Comparison of ENCODE assay signal across 10 cellular contexts in the genomic region with DNA sequence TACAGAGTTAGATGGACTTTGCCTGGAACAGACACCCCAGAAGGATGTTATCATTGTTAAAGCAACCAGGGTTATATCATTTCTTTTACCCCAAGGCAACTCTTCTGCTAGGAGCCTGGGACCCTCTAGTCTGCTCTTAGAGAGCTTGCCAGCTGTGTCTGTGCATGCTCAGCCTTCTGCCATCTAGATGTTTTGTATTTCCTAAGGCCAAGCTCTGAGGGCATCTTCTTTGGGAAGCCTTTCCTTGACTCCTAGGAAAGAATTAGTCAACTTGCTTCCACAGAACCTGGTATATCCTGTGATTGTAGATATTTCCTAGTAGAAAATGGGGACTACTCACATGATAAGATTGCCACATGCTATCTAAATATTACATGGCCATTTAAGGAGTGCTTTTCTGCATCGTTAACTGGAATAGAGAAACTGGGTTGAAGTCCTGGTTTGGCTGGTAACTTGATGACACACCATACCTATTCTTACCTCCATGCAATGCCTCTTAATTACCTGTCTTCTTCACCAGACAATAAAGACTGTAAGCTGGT.
DNase-seq lines count a peak whose midpoint lies in the region; ATAC-seq and TF ChIP-seq lines count a peak whose summit lies in the region.
"Had no signal": no experiment of that assay in that cellular context is flagged by ENCODE, and none has a peak within 500 bp of the region (broad histone marks: within the 10 kb centered on the region; RNA-seq: fewer than 3 reads in every experiment).

No MANE protein-coding gene starts in this region.

- no peaks in the 10 kb centered on the region for H3K27me3 ChIP-seq in CD4-positive, alpha-beta memory T cell (ENCODE audit: insufficient read depth, low read length)
- H3K27me3 ChIP-seq in mammary epithelial cell (ENCODE audit: insufficient read depth, low read length): no peaks in the 10 kb centered on the region

- CTCF ChIA-PET in CD4-positive, alpha-beta memory T cell (lab: Charles Lee; ENCODE audit: partially characterized antibody): interaction anchor here (0.8 to 8.3 kb wide), 25 partner anchors 10 to 137 kb away, joined by 3 to 179 read pairs (median 6); partner anchors contain the start of genes RHOG and STIM1
- CTCF ChIA-PET in mammary epithelial cell (lab: Charles Lee; ENCODE audit: low non-redundant PET): no interaction called here

- peak in 1 of 5 donors; percentile 8 for DNase-seq in CD4-positive, alpha-beta memory T cell
- no peak for DNase-seq in Jurkat, Clone E6-1 (ENCODE audit: low read depth, low spot score)
- DNase-seq in mammary epithelial cell: peak; percentile 18
- no peak for DNase-seq in natural killer cell
- DNase-seq in midbrain (lab: John Stamatoyannopoulos, UW): no peak
- DNase-seq in NCI-H2227 (lab: John Stamatoyannopoulos, UW; ENCODE audit: unreplicated experiment): no peak
- DNase-seq: NCI-H524 treated with DMSO at 0.1 percent for 48 hours, T-helper 9 cell had no signal

- ATAC-seq in natural killer cell (peak in 1 of 3 donors; percentile 2), GM21367 (IDR thresholded peaks at IDR 0.05; ENCODE audit: unreplicated experiment) (no peak), GM19035 (IDR thresholded peaks at IDR 0.05; ENCODE audit: unreplicated experiment) (no peak)

- dilution Hi-C loops in mammary epithelial cell (cut with HindIII; ENCODE audit: low sequenced_read_pairs): no loop called here

- TF ChIP-seq CTCF in mammary epithelial cell (conservative IDR thresholded peaks at IDR 0.05 in 1 of 2, IDR thresholded peaks at IDR 0.05 in 1 of 2; ENCODE audit: extremely low read depth in 1 of 2, insufficient read depth in 1 of 2, low read depth in 1 of 2, low read length in 2 of 2): no peak
- TF ChIP-seq CTCF in natural killer cell (IDR thresholded peaks at IDR 0.05): no peak

- H3K4me3 Mint-ChIP-seq in CD4-positive, alpha-beta memory T cell: peak overlapping the region in 7 of 8 donors; percentile 19 to 73 (median 56)
- peak overlapping the region; percentile 75 for H3K4me3 Mint-ChIP-seq in natural killer cell

- intact Hi-C loops in CD4-positive, alpha-beta memory T cell (cut with micrococcal nuclease): loop anchor here (1.0 to 10.0 kb wide), 4 partner anchors 16 to 129 kb away; no protein-coding TSS in a partner anchor
- intact Hi-C loops in mammary epithelial cell (cut with micrococcal nuclease) (no loop called here), natural killer cell (cut with micrococcal nuclease) (no loop called here)

- H2AFZ ChIP-seq in mammary epithelial cell (ENCODE audit: low read depth, low read length): no peak overlapping the region

- no peaks in the 10 kb centered on the region for H3K36me3 ChIP-seq in CD4-positive, alpha-beta memory T cell (ENCODE audit: insufficient read depth, low read length)
- no peaks in the 10 kb centered on the region for H3K36me3 ChIP-seq in mammary epithelial cell (ENCODE audit: insufficient read depth, low read length)

- H3K27ac Mint-ChIP-seq in CD4-positive, alpha-beta memory T cell: peak overlapping the region; percentile 82 to 95 (median 92)
- peak overlapping the region; percentile 87 to 91 for H3K27ac Mint-ChIP-seq in natural killer cell

- no peaks in the 10 kb centered on the region for H3K9me3 Mint-ChIP-seq in CD4-positive, alpha-beta memory T cell
- no peaks in the 10 kb centered on the region for H3K9me3 Mint-ChIP-seq in natural killer cell

- peaks cover 74 to 90% (median 83%) of the 10 kb centered on the region in 4 donors for H3K4me1 Mint-ChIP-seq in CD4-positive, alpha-beta memory T cell
- peaks cover 93 to 94% of the 10 kb centered on the region in 2 donors for H3K4me1 Mint-ChIP-seq in natural killer cell

- H3K4me2 ChIP-seq in mammary epithelial cell (ENCODE audit: insufficient read depth, low read depth, low read length): no peak overlapping the region

- H3K36me3 Mint-ChIP-seq in CD4-positive, alpha-beta memory T cell: peaks cover 6 to 20% of the 10 kb centered on the region in 2 donors
- H3K36me3 Mint-ChIP-seq in natural killer cell: no peaks in the 10 kb centered on the region

- BruUV-seq in mammary epithelial cell (replicated peaks; lab: Mats Ljungman, UMichigan): no TSS peak

- no peaks in the 10 kb centered on the region for H3K27me3 Mint-ChIP-seq in CD4-positive, alpha-beta memory T cell
- no peaks in the 10 kb centered on the region for H3K27me3 Mint-ChIP-seq in natural killer cell (ENCODE audit: low read depth in 2 of 2)

- 73% methylated on average over 1 of the region's 1 CpG for WGBS in mammary epithelial cell (ENCODE audit: low coverage, missing lambda C conversion rate)

- H3K9ac ChIP-seq in mammary epithelial cell (ENCODE audit: insufficient read depth, low read length): no peak overlapping the region

- no peaks in the 10 kb centered on the region for H3K9me3 ChIP-seq in CD4-positive, alpha-beta memory T cell (ENCODE audit: control insufficient read depth in 1 of 2, low read length in 2 of 2)
- no peaks in the 10 kb centered on the region for H3K9me3 ChIP-seq in mammary epithelial cell (replicated peaks; ENCODE audit: insufficient read depth, low read length)

- peak overlapping the region in 1 of 2 donors; percentile 18 for H3K4me3 ChIP-seq in CD4-positive, alpha-beta memory T cell (ENCODE audit: low read length in 2 of 2)
- peak overlapping the region; percentile 20; the same call in 1 of the 2 replicates for H3K4me3 ChIP-seq in Jurkat, Clone E6-1 (ENCODE audit: low read length)
- H3K4me3 ChIP-seq in mammary epithelial cell (replicated peaks in 1 of 3; ENCODE audit: insufficient read depth in 1 of 3, low read depth in 2 of 3, low read length in 3 of 3): no peak overlapping the region

- H3K79me2 ChIP-seq in mammary epithelial cell (ENCODE audit: insufficient read depth, low read length): peaks cover 55% of the 10 kb centered on the region

- no peaks in the 10 kb centered on the region for H4K20me1 ChIP-seq in mammary epithelial cell (ENCODE audit: insufficient read depth, low read length)

- in situ Hi-C loops in mammary epithelial cell (cut with MboI; ENCODE audit: low sequenced_read_pairs in 2 of 2): no loop called here

- H3K4me1 ChIP-seq in CD4-positive, alpha-beta memory T cell (ENCODE audit: insufficient read depth, low read length): peaks cover 81% of the 10 kb centered on the region
- peaks cover 20% of the 10 kb centered on the region for H3K4me1 ChIP-seq in mammary epithelial cell (ENCODE audit: insufficient read depth, low read length)

- H3K27ac ChIP-seq in CD4-positive, alpha-beta memory T cell (ENCODE audit: low read depth, low read length): peak overlapping the region; percentile 50
- H3K27ac ChIP-seq in mammary epithelial cell (ENCODE audit: insufficient read depth, low read depth, low read length): no peak overlapping the region

- POLR2A ChIA-PET in CD4-positive, alpha-beta memory T cell (lab: Charles Lee; ENCODE audit: partially characterized antibody): interaction anchor here (0.6 to 13.1 kb wide), 22 partner anchors 9 to 146 kb away, joined by 3 to 229 read pairs (median 4); partner anchors contain the start of genes NUP98, RHOG and STIM1
